15 cellular contexts compared by ENCODE assay signal in genomic region chr10:5486852-5487235, GRCh38. TPM values are rescaled to one million over a fixed set of nuclear protein-coding genes. Genes with fewer than 3 reads are reported as not detected.
"Had no signal": no experiment of that assay in that cellular context is flagged by ENCODE, and none has a peak within 500 bp of the region (broad histone marks: within the 10 kb centered on the region; RNA-seq: fewer than 3 reads in every experiment).

No MANE protein-coding gene starts in this region.

- H3K4me3 Mint-ChIP-seq: activated CD4-positive, alpha-beta memory T cell treated with anti-CD3 and anti-CD28 coated beads for 36 hours; activated naive CD8-positive, alpha-beta T cell treated with anti-CD3 and anti-CD28 coated beads, Interleukin-2, amount 50 U/mL, for 24 hours; activated T-cell treated with anti-CD3 and anti-CD28 coated beads, Interleukin-2, amount 50 U/mL, for 4 hours; nephron progenitor cell; stimulated activated memory B cell treated with anti-CD40 and anti-IgM and Interleukin-4, amounts not matched to agents 10 μg/mL and 1 μg/mL and 100 μg/mL, for 72 hours had no signal

- DNase-seq: activated CD4-positive, alpha-beta memory T cell treated with anti-CD3 and anti-CD28 coated beads for 36 hours; activated CD4-positive, alpha-beta T cell treated with anti-CD3 and anti-CD28 coated beads for 1 hour; activated naive CD8-positive, alpha-beta T cell treated with anti-CD3 and anti-CD28 coated beads, Interleukin-2, amount 50 U/mL, for 24 hours; activated T-cell treated with anti-CD3 and anti-CD28 coated beads, Interleukin-2, amount 50 U/mL, for 4 hours; esophagus squamous epithelium; foreskin fibroblast; heart left ventricle; nephron progenitor cell; pancreas; small intestine; SW 1271 had no signal

- H3K9me3 ChIP-seq: pancreas had no signal

- H3K27me3 Mint-ChIP-seq: activated naive CD8-positive, alpha-beta T cell treated with anti-CD3 and anti-CD28 coated beads, Interleukin-2, amount 50 U/mL, for 24 hours had no signal

- H3K36me3 ChIP-seq: esophagus squamous epithelium, heart left ventricle, pancreas had no signal

- H3K4me1 ChIP-seq: heart left ventricle, pancreas had no signal

- H3K27ac Mint-ChIP-seq: activated CD4-positive, alpha-beta memory T cell treated with anti-CD3 and anti-CD28 coated beads for 36 hours; activated naive CD8-positive, alpha-beta T cell treated with anti-CD3 and anti-CD28 coated beads, Interleukin-2, amount 50 U/mL, for 24 hours; nephron progenitor cell; stimulated activated memory B cell treated with anti-CD40 and anti-IgM and Interleukin-4, amounts not matched to agents 10 μg/mL and 1 μg/mL and 100 μg/mL, for 72 hours had no signal

- H3K27me3 ChIP-seq: esophagus squamous epithelium, pancreas had no signal

- H3K9me3 Mint-ChIP-seq: activated T-cell treated with anti-CD3 and anti-CD28 coated beads, Interleukin-2, amount 50 U/mL, for 4 hours; stimulated activated memory B cell treated with anti-CD40 and anti-IgM and Interleukin-4, amounts not matched to agents 10 μg/mL and 1 μg/mL and 100 μg/mL, for 72 hours had no signal

- H3K27ac ChIP-seq: heart left ventricle, pancreas had no signal

- ATAC-seq: activated naive CD8-positive, alpha-beta T cell treated with anti-CD3 and anti-CD28 coated beads, Interleukin-2, amount 50 U/mL, for 24 hours; activated T-cell treated with anti-CD3 and anti-CD28 coated beads, Interleukin-2, amount 50 U/mL, for 4 hours; heart left ventricle; left lobe of liver; pancreas; stimulated activated memory B cell treated with anti-CD40 and anti-IgM and Interleukin-4, amounts not matched to agents 10 μg/mL and 1 μg/mL and 100 μg/mL, for 72 hours had no signal

- H3K4me3 ChIP-seq: esophagus squamous epithelium, heart left ventricle, pancreas had no signal

- H3K36me3 Mint-ChIP-seq: activated CD4-positive, alpha-beta memory T cell treated with anti-CD3 and anti-CD28 coated beads for 36 hours; stimulated activated memory B cell treated with anti-CD40 and anti-IgM and Interleukin-4, amounts not matched to agents 10 μg/mL and 1 μg/mL and 100 μg/mL, for 72 hours had no signal

RNA-seq across cellular contexts. Expression of gene CALML5, which starts 12.5 kb away (rescaled TPM):
- total RNA-seq: activated CD4-positive, alpha-beta memory T cell treated with anti-CD3 and anti-CD28 coated beads for 36 hours; activated T-cell treated with anti-CD3 and anti-CD28 coated beads, Interleukin-2, amount 50 U/mL, for 4 hours; astrocyte; heart left ventricle; left lobe of liver; pancreas; ureter had no signal
- polyA plus RNA-seq: heart left ventricle, pancreas, small intestine had no signal

RNA-seq across cellular contexts. Expression of gene CALML3, which starts 37.9 kb away (rescaled TPM):
- total RNA-seq: activated CD4-positive, alpha-beta memory T cell treated with anti-CD3 and anti-CD28 coated beads for 36 hours; activated T-cell treated with anti-CD3 and anti-CD28 coated beads, Interleukin-2, amount 50 U/mL, for 4 hours; astrocyte; heart left ventricle; left lobe of liver; pancreas; ureter had no signal
